17 cellular contexts compared by ENCODE assay signal in genomic region chr11:47052165-47052564, GRCh38.
DNase-seq lines count a peak whose midpoint lies in the region; ATAC-seq and TF ChIP-seq lines count a peak whose summit lies in the region.
"Had no signal": no experiment of that assay in that cellular context is flagged by ENCODE, and none has a peak within 500 bp of the region (broad histone marks: within the 10 kb centered on the region; RNA-seq: fewer than 3 reads in every experiment).

No MANE protein-coding gene starts in this region.

- peak overlapping the region; percentile 7 for H3K27ac ChIP-seq in left ventricle myocardium inferior (replicated peaks)
- peak overlapping the region in 1 of 12 donors; percentile 51 for H3K27ac ChIP-seq in heart left ventricle
- peak overlapping the region; percentile 59 for H3K27ac ChIP-seq in stomach smooth muscle (ENCODE audit: low read length)
- no peak overlapping the region for H3K27ac ChIP-seq in coronary artery
- H3K27ac ChIP-seq: BLaER1 had no signal

- intact Hi-C loops in left ventricle myocardium inferior (cut with micrococcal nuclease), result no loop called here
- intact Hi-C loops in heart left ventricle (cut with DNase I), result no loop called here

- no peaks in the 10 kb centered on the region for H3K9me3 ChIP-seq in left ventricle myocardium inferior (replicated peaks)
- peaks cover 0 to under 1% (median 0%) of the 10 kb centered on the region in 12 donors for H3K9me3 ChIP-seq in heart left ventricle
- H3K9me3 ChIP-seq in stomach smooth muscle (ENCODE audit: control insufficient read depth in 2 of 2, low read length in 2 of 2), result no peaks in the 10 kb centered on the region
- H3K9me3 ChIP-seq: Caco-2 had no signal

- TF ChIP-seq CTCF in left ventricle myocardium inferior (IDR thresholded peaks at IDR 0.05; ENCODE audit: borderline replicate concordance), result no peak
- no peak for TF ChIP-seq CTCF in heart left ventricle (IDR thresholded peaks at IDR 0.05)
- no peak for TF ChIP-seq CTCF in coronary artery (IDR thresholded peaks at IDR 0.05)

- ATAC-seq in heart left ventricle, result no peak
- ATAC-seq: HepG2 had no signal

- H3K27me3 ChIP-seq in left ventricle myocardium inferior (ENCODE audit: low read depth), result no peaks in the 10 kb centered on the region
- no peaks in the 10 kb centered on the region for H3K27me3 ChIP-seq in heart left ventricle
- H3K27me3 ChIP-seq in stomach smooth muscle (ENCODE audit: control insufficient read depth in 1 of 2, insufficient read depth in 2 of 2, low read length in 2 of 2), result no peaks in the 10 kb centered on the region
- H3K27me3 ChIP-seq: BLaER1 had no signal

- H3K9ac ChIP-seq in stomach smooth muscle (ENCODE audit: low read length in 2 of 2), result no peak overlapping the region
- H3K9ac ChIP-seq: BLaER1 had no signal

- H3K36me3 ChIP-seq in left ventricle myocardium inferior (no peaks in the 10 kb centered on the region), heart left ventricle (no peaks in the 10 kb centered on the region), stomach smooth muscle (ENCODE audit: control insufficient read depth in 2 of 2, insufficient read depth in 2 of 2, low read length in 2 of 2) (no peaks in the 10 kb centered on the region)

- WGBS in heart left ventricle, 4 donors, result 86 to 90% (median 89%) methylated on average over 7 of the region's 7 CpGs

- DNase-seq in left ventricle myocardium inferior, result no peak
- DNase-seq in heart left ventricle, result no peak
- peak; percentile 15 for DNase-seq in mucosa of gallbladder (ENCODE audit: low spot score)
- no peak for DNase-seq in LoVo (ENCODE audit: low spot score)
- no peak for DNase-seq in coronary artery (ENCODE audit: low spot score)
- no peak for DNase-seq in NCI-H146 treated with DMSO at 0.1 percent for 48 hours (lab: John Stamatoyannopoulos, UW; ENCODE audit: unreplicated experiment)
- DNase-seq: 8988T; AML-193; Caco-2; CD8-positive, alpha-beta memory T cell; DMS53; GF-D8; HCEC 1CT; HFFc6 had no signal

- H3K4me1 ChIP-seq in left ventricle myocardium inferior (peaks cover 9% of the 10 kb centered on the region), heart left ventricle (peaks cover 0 to 14% (median 5%) of the 10 kb centered on the region in 12 donors), stomach smooth muscle (ENCODE audit: control insufficient read depth, insufficient read depth, low read length) (peaks cover 5% of the 10 kb centered on the region)
- H3K4me1 ChIP-seq: BLaER1 had no signal

- no peak overlapping the region for H3K4me3 ChIP-seq in left ventricle myocardium inferior
- no peak overlapping the region for H3K4me3 ChIP-seq in heart left ventricle
- no peak overlapping the region for H3K4me3 ChIP-seq in stomach smooth muscle (ENCODE audit: low read length in 2 of 2)
- H3K4me3 ChIP-seq in coronary artery, result no peak overlapping the region
- H3K4me3 ChIP-seq: BLaER1 had no signal

- no peak for TF ChIP-seq POLR2A in heart left ventricle (IDR thresholded peaks at IDR 0.05)

Comparison
In these comparisons a context has a peak if more than half of its experiments do, and no peak if none do; other contexts are left out.
1. H3K27ac ChIP-seq: peak in left ventricle myocardium inferior (single experiment) and stomach smooth muscle (single experiment); none in coronary artery (0 of 2).